1 cellular context compared by ENCODE assay signal in genomic region chr6:44065443-44066115, GRCh38.
A peak's percentile ranks its signal among the peaks of the same experiment; 100 is the strongest.
TF ChIP-seq lines count a peak whose summit lies in the region.

No MANE protein-coding gene starts in this region.

TF ChIP-seq in K562, 482 proteins besides CTCF, POLR2A, EP300 and RAD21 (continued from another document):
- peak; percentile 60; the same call in 1 of the 2 replicates for TF ChIP-seq MGA (IDR thresholded peaks at IDR 0.05)
- peak; percentile 78 for TF ChIP-seq WHSC1 (IDR thresholded peaks at IDR 0.05; ENCODE audit: low read length)
- TF ChIP-seq IRF2 (CRISPR knock-in tag; IDR thresholded peaks at IDR 0.05) = 0 out of 2 replicates have a peak, but pooled peaks have one; percentile 16
- TF ChIP-seq USF1 (CRISPR knock-in tag; IDR thresholded peaks at IDR 0.05) = 0 out of 2 replicates have a peak, but pooled peaks have one; percentile 13
- no peak for TF ChIP-seq TEAD4 (IDR thresholded peaks at IDR 0.05; ENCODE audit: low read length)
- no peak for TF ChIP-seq TEAD4 (CRISPR knock-in tag; IDR thresholded peaks at IDR 0.05; ENCODE audit: borderline replicate concordance)
